In genomic region chr1:36303244-36303643, GRCh38 we compare ENCODE assay signal across 23 cellular contexts. TPM values are rescaled to one million over a fixed set of nuclear protein-coding genes. Genes with fewer than 3 reads are reported as not detected.
DNase-seq lines count a peak whose midpoint lies in the region; ATAC-seq and TF ChIP-seq lines count a peak whose summit lies in the region.
"Had no signal": no experiment of that assay in that cellular context is flagged by ENCODE, and none has a peak within 500 bp of the region (broad histone marks: within the 10 kb centered on the region; RNA-seq: fewer than 3 reads in every experiment).

No MANE protein-coding gene starts in this region.

- no peak for ATAC-seq in HG03108 (IDR thresholded peaks at IDR 0.05; ENCODE audit: unreplicated experiment)
- ATAC-seq: A549, heart left ventricle had no signal

- TF ChIP-seq CTCF in OCI-LY3 (IDR thresholded peaks at IDR 0.05; ENCODE audit: low read depth, low read length) = no peak
- no peak for TF ChIP-seq CTCF in brain (conservative IDR thresholded peaks at IDR 0.05)
- TF ChIP-seq CTCF in osteocyte (IDR thresholded peaks at IDR 0.05) = no peak
- TF ChIP-seq CTCF in brain microvascular endothelial cell (IDR thresholded peaks at IDR 0.05; ENCODE audit: low read depth, low read length, missing control alignments) = no peak

- no peaks in the 10 kb centered on the region for H3K9me3 Mint-ChIP-seq in activated T-cell treated with anti-CD3 and anti-CD28 coated beads, Interleukin-2, amount 50 U/mL, for 24 hours
- H3K9me3 Mint-ChIP-seq in brain = no peaks in the 10 kb centered on the region
- H3K9me3 Mint-ChIP-seq in osteocyte (ENCODE audit: unreplicated experiment) = no peaks in the 10 kb centered on the region
- H3K9me3 Mint-ChIP-seq: activated naive CD4-positive, alpha-beta T cell treated with anti-CD3 and anti-CD28 coated beads, Interleukin-2, amount 10 ng/mL, durations not matched to agents 7 days and 5 days had no signal

- H3K4me2 ChIP-seq in OCI-LY3 (ENCODE audit: low read length) = peak overlapping the region; percentile 96; the same call in 1 of the 2 replicates
- H3K4me2 ChIP-seq: A549 had no signal

- peak overlapping the region; percentile 87; the same call in 1 of the 2 replicates for H3K9ac ChIP-seq in OCI-LY3 (ENCODE audit: low read length)

- no peaks in the 10 kb centered on the region for H3K9me3 ChIP-seq in OCI-LY3 (ENCODE audit: insufficient read depth, low read length)
- H3K9me3 ChIP-seq: A549, heart left ventricle, prostate gland had no signal

- H3K4me3 ChIP-seq in OCI-LY3 (ENCODE audit: low read length) (no peak overlapping the region), brain microvascular endothelial cell (ENCODE audit: low read depth, low read length) (no peak overlapping the region)
- H3K4me3 ChIP-seq: A549, heart left ventricle, prostate gland had no signal

- H3K4me1 Mint-ChIP-seq in activated T-cell treated with anti-CD3 and anti-CD28 coated beads, Interleukin-2, amount 50 U/mL, for 24 hours (ENCODE audit: low read depth) = peaks cover 82% of the 10 kb centered on the region
- peaks cover 22% of the 10 kb centered on the region for H3K4me1 Mint-ChIP-seq in brain
- H3K4me1 Mint-ChIP-seq in osteocyte (ENCODE audit: unreplicated experiment) = peaks cover 17% of the 10 kb centered on the region

- no peak overlapping the region for H2AFZ ChIP-seq in OCI-LY3 (ENCODE audit: low read depth, low read length)

- no peaks in the 10 kb centered on the region for H3K27me3 Mint-ChIP-seq in activated T-cell treated with anti-CD3 and anti-CD28 coated beads, Interleukin-2, amount 50 U/mL, for 24 hours
- H3K27me3 Mint-ChIP-seq in brain (peaks cover 2% of the 10 kb centered on the region), osteocyte (ENCODE audit: unreplicated experiment) (no peaks in the 10 kb centered on the region)
- H3K27me3 Mint-ChIP-seq: activated naive CD4-positive, alpha-beta T cell treated with anti-CD3 and anti-CD28 coated beads, Interleukin-2, amount 10 ng/mL, durations not matched to agents 7 days and 5 days had no signal

- H3K4me1 ChIP-seq in OCI-LY3 (ENCODE audit: low read length) = peaks cover 67% of the 10 kb centered on the region

- peaks cover 6% of the 10 kb centered on the region; the same call in 1 of the 2 replicates for H4K20me1 ChIP-seq in OCI-LY3 (ENCODE audit: insufficient read depth, low read length)

- H3K27ac ChIP-seq in OCI-LY3 (ENCODE audit: low read length) = peak overlapping the region; percentile 100
- H3K27ac ChIP-seq in brain microvascular endothelial cell = no peak overlapping the region
- H3K27ac ChIP-seq: A549, heart left ventricle had no signal

- in situ Hi-C loops in brain microvascular endothelial cell (cut with HindIII; ENCODE audit: low pct_ligation_motif_present, low sequenced_read_pairs) = no loop called here

- H3K27ac Mint-ChIP-seq in activated T-cell treated with anti-CD3 and anti-CD28 coated beads, Interleukin-2, amount 50 U/mL, for 24 hours = peak overlapping the region; percentile 88
- H3K27ac Mint-ChIP-seq in brain = peak overlapping the region in 3 of 5 experiments; percentile 3 to 60 (median 13)
- peak overlapping the region; percentile 73 for H3K27ac Mint-ChIP-seq in osteocyte (ENCODE audit: unreplicated experiment)
- H3K27ac Mint-ChIP-seq: activated naive CD4-positive, alpha-beta T cell treated with anti-CD3 and anti-CD28 coated beads, Interleukin-2, amount 10 ng/mL, durations not matched to agents 7 days and 5 days had no signal

- H3K27me3 ChIP-seq in OCI-LY3 (ENCODE audit: low read depth, low read length) (no peaks in the 10 kb centered on the region), brain microvascular endothelial cell (replicated peaks) (no peaks in the 10 kb centered on the region)
- H3K27me3 ChIP-seq: heart left ventricle had no signal

- H3K79me2 ChIP-seq in OCI-LY3 (ENCODE audit: low read length) = peaks cover 23% of the 10 kb centered on the region

- H3K4me3 Mint-ChIP-seq in activated T-cell treated with anti-CD3 and anti-CD28 coated beads, Interleukin-2, amount 50 U/mL, for 24 hours = no peak overlapping the region
- H3K4me3 Mint-ChIP-seq in brain = peak overlapping the region in 1 of 5 experiments; percentile 39
- H3K4me3 Mint-ChIP-seq in osteocyte (ENCODE audit: unreplicated experiment) = no peak overlapping the region
- H3K4me3 Mint-ChIP-seq: activated naive CD4-positive, alpha-beta T cell treated with anti-CD3 and anti-CD28 coated beads, Interleukin-2, amount 10 ng/mL, durations not matched to agents 7 days and 5 days had no signal

- DNase-seq in activated T-cell treated with anti-CD3 and anti-CD28 coated beads, Interleukin-2, amount 50 U/mL, for 24 hours = no peak
- DNase-seq in activated T-cell treated with anti-CD3 and anti-CD28 coated beads for 4 hours (no peak), osteocyte (ENCODE audit: extremely low spot score, unreplicated experiment) (no peak), NCI-H510A (lab: John Stamatoyannopoulos, UW) (no peak), brain microvascular endothelial cell (no peak)
- DNase-seq: activated CD4-positive, alpha-beta T cell treated with anti-CD3 and anti-CD28 coated beads, Interleukin-2, amount 50 U/mL, for 1 hour; activated naive CD4-positive, alpha-beta T cell treated with anti-CD3 and anti-CD28 coated beads, Interleukin-2, amount 10 ng/mL, durations not matched to agents 7 days and 5 days; DMS79 treated with DMSO at 0.1 percent for 48 hours; foreskin fibroblast; heart left ventricle; Karpas-422; mammary epithelial cell; MV-4-11; NCI-H2171 treated with DMSO at 0.1 percent for 48 hours; NCI-H69; substantia nigra; T-helper 2 cell had no signal

- H3K36me3 ChIP-seq in OCI-LY3 (replicated peaks; ENCODE audit: low read depth, low read length) (peaks cover 23% of the 10 kb centered on the region), brain microvascular endothelial cell (replicated peaks) (peaks cover 42% of the 10 kb centered on the region)

- H3K36me3 Mint-ChIP-seq in activated T-cell treated with anti-CD3 and anti-CD28 coated beads, Interleukin-2, amount 50 U/mL, for 24 hours (ENCODE audit: low read depth) = peaks cover 76% of the 10 kb centered on the region
- H3K36me3 Mint-ChIP-seq in brain (peaks cover 61% of the 10 kb centered on the region), osteocyte (ENCODE audit: unreplicated experiment) (peaks cover 32% of the 10 kb centered on the region)

RNA-seq across cellular contexts. Expression of gene SH3D21, which starts 2.9 kb away (rescaled TPM):
- 1.6 TPM for polyA plus RNA-seq in brain (ENCODE audit: insufficient read depth, low read depth, low replicate concordance)
- total RNA-seq in osteocyte = 5.1 and 6.4 TPM in 2 replicates
- total RNA-seq: H4 had no signal

RNA-seq across cellular contexts. Expression of gene EVA1B, which starts 20.2 kb away (rescaled TPM):
- polyA plus RNA-seq in brain (ENCODE audit: insufficient read depth, low read depth, low replicate concordance) = 5.2 TPM
- 113 and 115 TPM in 2 replicates for total RNA-seq in osteocyte

Comparison
In these comparisons a context has a peak if more than half of its experiments do, and no peak if none do; other contexts are left out.
1. H3K27ac Mint-ChIP-seq: peak in every context shown above with its lines; median percentile 88 in activated T-cell treated with anti-CD3 and anti-CD28 coated beads, Interleukin-2, amount 50 U/mL, for 24 hours; 73 in osteocyte; 13 in brain.